ENCODE assay signal across 1 cellular context in genomic region chr7:150368884-150369739, GRCh38.
TF ChIP-seq lines count a peak whose summit lies in the region.

No MANE protein-coding gene starts in this region.

TF ChIP-seq in HEK293, 187 proteins besides CTCF, POLR2A, EP300 and RAD21 (continued from another document):
- peak; percentile 74 for TF ChIP-seq ZFHX2 (tag by site-specific recombination; conservative IDR thresholded peaks at IDR 0.05)
- peak; percentile 37; the same call in 1 of the 2 replicates for TF ChIP-seq ZNF423 (tag by site-specific recombination; IDR thresholded peaks at IDR 0.05)
- TF ChIP-seq ZNF341 (tag by site-specific recombination; IDR thresholded peaks at IDR 0.05; ENCODE audit: low read depth), result peak; percentile 76
- TF ChIP-seq ZNF302 (tag by site-specific recombination; IDR thresholded peaks at IDR 0.05; ENCODE audit: low read depth), result no peak
- 0 out of 2 replicates have a peak, but pooled peaks have one; percentile 30 for TF ChIP-seq HIC1 (tag by site-specific recombination; IDR thresholded peaks at IDR 0.05)
- TF ChIP-seq ZNF600 (tag by site-specific recombination; IDR thresholded peaks at IDR 0.05), result 0 out of 2 replicates have a peak, but pooled peaks have one; percentile 31
- no peak for TF ChIP-seq REST (tag by site-specific recombination; IDR thresholded peaks at IDR 0.05)
- TF ChIP-seq BCL11A (tag by site-specific recombination; IDR thresholded peaks at IDR 0.05; ENCODE audit: low read depth), result 0 out of 2 replicates have a peak, but pooled peaks have one; percentile 15
- peak; percentile 25; the same call in 1 of the 2 replicates for TF ChIP-seq ZBTB10 (tag by site-specific recombination; IDR thresholded peaks at IDR 0.05)
- TF ChIP-seq GLI4 (tag by site-specific recombination; IDR thresholded peaks at IDR 0.05), result 0 out of 2 replicates have a peak, but pooled peaks have one; percentile 29
- peak; percentile 23; the same call in 1 of the 2 replicates for TF ChIP-seq ZNF146 (tag by site-specific recombination; IDR thresholded peaks at IDR 0.05)
- TF ChIP-seq ZNF629 (tag by site-specific recombination; IDR thresholded peaks at IDR 0.05), result peak; percentile 16; the same call in 1 of the 2 replicates
- peak; percentile 69; the same call in 1 of the 2 replicates for TF ChIP-seq ZBTB17 (tag by site-specific recombination; IDR thresholded peaks at IDR 0.05)
- TF ChIP-seq PRDM6 (tag by site-specific recombination; IDR thresholded peaks at IDR 0.05), result no peak
- TF ChIP-seq ZNF394 (tag by site-specific recombination; IDR thresholded peaks at IDR 0.05; ENCODE audit: borderline replicate concordance), result peak; percentile 35; the same call in 1 of the 2 replicates
- peak; percentile 88 for TF ChIP-seq ZNF76 (tag by site-specific recombination; IDR thresholded peaks at IDR 0.05; ENCODE audit: borderline replicate concordance, low read depth)
- TF ChIP-seq KLF10 (tag by site-specific recombination; IDR thresholded peaks at IDR 0.05), result no peak
- TF ChIP-seq EGR2 (tag by site-specific recombination; IDR thresholded peaks at IDR 0.05; ENCODE audit: low read depth), result peak; percentile 54; the same call in 1 of the 2 replicates
- TF ChIP-seq ZXDB (tag by site-specific recombination; IDR thresholded peaks at IDR 0.05), result peak; percentile 59
- TF ChIP-seq ZNF2 (tag by site-specific recombination; IDR thresholded peaks at IDR 0.05), result peak; percentile 34; the same call in 1 of the 2 replicates
- peak; percentile 16; the same call in 1 of the 2 replicates for TF ChIP-seq IKZF3 (tag by site-specific recombination; IDR thresholded peaks at IDR 0.05)
- peak; percentile 32; the same call in 1 of the 2 replicates for TF ChIP-seq ZNF501 (tag by site-specific recombination; IDR thresholded peaks at IDR 0.05)
- TF ChIP-seq ZBTB44 (tag by site-specific recombination; IDR thresholded peaks at IDR 0.05), result no peak
- peak; percentile 86 for TF ChIP-seq ZNF18 (tag by site-specific recombination; IDR thresholded peaks at IDR 0.05)
- TF ChIP-seq TSHZ1 (tag by site-specific recombination; IDR thresholded peaks at IDR 0.05; ENCODE audit: borderline replicate concordance), result no peak
- peak; percentile 81 for TF ChIP-seq GLIS2 (tag by site-specific recombination; IDR thresholded peaks at IDR 0.05)
- 0 out of 2 replicates have a peak, but pooled peaks have one; percentile 15 for TF ChIP-seq KLF17 (tag by site-specific recombination; IDR thresholded peaks at IDR 0.05)
- TF ChIP-seq ELK4 (IDR thresholded peaks at IDR 0.05; ENCODE audit: borderline replicate concordance, low read depth, low read length), result no peak
